ENCODE assay signal across 33 cellular contexts in the genomic region with DNA sequence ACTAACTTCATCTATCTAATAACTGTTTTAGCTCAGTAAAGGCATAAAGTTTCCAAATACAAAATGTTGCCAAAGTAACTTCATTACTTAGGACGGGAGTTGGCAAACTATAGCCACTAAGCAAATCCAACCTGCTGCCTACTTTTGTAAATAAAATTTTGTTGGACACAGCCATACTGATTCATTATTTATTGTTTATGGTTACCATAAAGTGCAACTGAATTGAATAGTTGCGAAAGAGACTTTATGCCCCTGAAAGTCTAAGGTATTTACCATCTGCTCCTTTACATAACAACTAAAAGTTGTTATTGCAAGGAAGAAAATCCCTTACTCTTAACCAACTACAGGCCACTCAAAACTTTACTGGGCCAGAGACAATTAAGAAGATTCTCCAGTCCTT.
DNase-seq lines count a peak whose midpoint lies in the region; ATAC-seq and TF ChIP-seq lines count a peak whose summit lies in the region.
"Had no signal": no experiment of that assay in that cellular context is flagged by ENCODE, and none has a peak within 500 bp of the region (broad histone marks: within the 10 kb centered on the region; RNA-seq: fewer than 3 reads in every experiment).

No MANE protein-coding gene starts in this region.

- peaks cover 11% of the 10 kb centered on the region for H3K4me1 ChIP-seq in mammary epithelial cell (ENCODE audit: insufficient read depth, low read length)
- peaks cover 4% of the 10 kb centered on the region for H3K4me1 ChIP-seq in stomach smooth muscle (ENCODE audit: control insufficient read depth, insufficient read depth, low read length)
- H3K4me1 ChIP-seq: Caco-2, HAP-1, heart left ventricle had no signal

- H3K36me3 ChIP-seq in mammary epithelial cell (ENCODE audit: insufficient read depth, low read length) (no peaks in the 10 kb centered on the region), stomach smooth muscle (ENCODE audit: control insufficient read depth in 2 of 2, insufficient read depth in 2 of 2, low read length in 2 of 2) (no peaks in the 10 kb centered on the region)
- H3K36me3 ChIP-seq: brain microvascular endothelial cell, HAP-1, heart left ventricle, uterus had no signal

- H3K4me2 ChIP-seq in mammary epithelial cell (ENCODE audit: insufficient read depth, low read depth, low read length) = no peak overlapping the region

- no TSS peak for BruUV-seq in mammary epithelial cell (replicated peaks; lab: Mats Ljungman, UMichigan)

- intact Hi-C loops in mammary epithelial cell (cut with micrococcal nuclease) = no loop called here

- CTCF ChIA-PET in mammary epithelial cell (lab: Charles Lee; ENCODE audit: low non-redundant PET) = no interaction called here

- no peak overlapping the region for H3K9ac ChIP-seq in mammary epithelial cell (ENCODE audit: insufficient read depth, low read length)
- no peak overlapping the region for H3K9ac ChIP-seq in stomach smooth muscle (ENCODE audit: low read length in 2 of 2)

- TF ChIP-seq CTCF in mammary epithelial cell (conservative IDR thresholded peaks at IDR 0.05 in 1 of 2, IDR thresholded peaks at IDR 0.05 in 1 of 2; ENCODE audit: extremely low read depth in 1 of 2, insufficient read depth in 1 of 2, low read depth in 1 of 2, low read length in 2 of 2) = no peak
- TF ChIP-seq CTCF in fibroblast of pulmonary artery (IDR thresholded peaks at IDR 0.05; ENCODE audit: low read length, missing control alignments) = no peak

- WGBS in mammary epithelial cell (ENCODE audit: low coverage, missing lambda C conversion rate) = 96% methylated on average over 2 of the region's 2 CpGs

- dilution Hi-C loops in mammary epithelial cell (cut with HindIII; ENCODE audit: low sequenced_read_pairs) = no loop called here

- H3K4me3 ChIP-seq in mammary epithelial cell (replicated peaks in 1 of 3; ENCODE audit: insufficient read depth in 1 of 3, low read depth in 2 of 3, low read length in 3 of 3) (no peak overlapping the region), fibroblast of pulmonary artery (replicated peaks; ENCODE audit: low read depth, low read length) (no peak overlapping the region), stomach smooth muscle (ENCODE audit: low read length in 2 of 2) (no peak overlapping the region)
- H3K4me3 ChIP-seq: HAP-1, heart left ventricle, skin epidermis, uterus had no signal

- no peak overlapping the region for H2AFZ ChIP-seq in mammary epithelial cell (ENCODE audit: low read depth, low read length)

- H3K27ac ChIP-seq in mammary epithelial cell (ENCODE audit: insufficient read depth, low read depth, low read length) (no peak overlapping the region), stomach smooth muscle (ENCODE audit: low read length) (peak overlapping the region; percentile 25)
- H3K27ac ChIP-seq: brain microvascular endothelial cell, C4-2B, epithelial cell of prostate, heart left ventricle, skin epidermis, uterus had no signal

- no peaks in the 10 kb centered on the region for H3K27me3 ChIP-seq in mammary epithelial cell (ENCODE audit: insufficient read depth, low read length)
- H3K27me3 ChIP-seq in stomach smooth muscle (ENCODE audit: control insufficient read depth in 1 of 2, insufficient read depth in 2 of 2, low read length in 2 of 2) = no peaks in the 10 kb centered on the region
- H3K27me3 ChIP-seq: brain microvascular endothelial cell, heart left ventricle, uterus had no signal

- H3K79me2 ChIP-seq in mammary epithelial cell (ENCODE audit: insufficient read depth, low read length) = no peaks in the 10 kb centered on the region

- H3K9me3 ChIP-seq in mammary epithelial cell (replicated peaks; ENCODE audit: insufficient read depth, low read length) (no peaks in the 10 kb centered on the region), stomach smooth muscle (ENCODE audit: control insufficient read depth in 2 of 2, low read length in 2 of 2) (no peaks in the 10 kb centered on the region)
- H3K9me3 ChIP-seq: HAP-1, uterus had no signal

- ATAC-seq in stimulated activated naive CD8-positive, alpha-beta T cell treated with anti-CD3 and anti-CD28 coated beads, Interleukin-15, Interleukin-2, amounts not matched to agents 100 U/mL and 50 U/mL, for 24 hours = no peak
- ATAC-seq: activated CD4-positive, alpha-beta T cell treated with anti-CD3 and anti-CD28 coated beads for 36 hours; heart left ventricle; naive thymus-derived CD8-positive, alpha-beta T cell; stimulated activated naive CD8-positive, alpha-beta T cell treated with anti-CD3 and anti-CD28 coated beads, Interleukin-15, amount 100 ng/mL, for 72 hours had no signal

- DNase-seq in HCEC 1CT (peak; percentile 35), mammary epithelial cell (peak; percentile 26), fibroblast of pulmonary artery (ENCODE audit: low read depth) (peak; percentile 69), AG08395 (ENCODE audit: low spot score) (no peak)
- no peak for DNase-seq in stimulated activated CD4-positive, alpha-beta T cell treated with anti-CD3 and anti-CD28 coated beads, Interleukin-4, amount 100 ng/mL, for 1 hour
- no peak for DNase-seq in stimulated activated naive CD8-positive, alpha-beta T cell treated with anti-CD3 and anti-CD28 coated beads, Interleukin-15, Interleukin-2, amounts not matched to agents 100 U/mL and 50 U/mL, for 24 hours
- DNase-seq: activated CD4-positive, alpha-beta T cell treated with anti-CD3 and anti-CD28 coated beads for 36 hours; activated naive CD4-positive, alpha-beta T cell treated with anti-CD3 and anti-CD28 coated beads, Interleukin-2, amount 50 U/mL, for 16 hours; activated T-cell treated with anti-CD3 and anti-CD28 coated beads for 4 hours; amygdala; brain microvascular endothelial cell; Caco-2; effector CD8-positive, alpha-beta T cell; foreskin melanocyte; heart left ventricle; Kasumi-1; kidney; midbrain; naive thymus-derived CD8-positive, alpha-beta T cell; NCI-H146; NCI-H2107; NCI-H345; NCI-H774; SIG-M5; stimulated activated CD4-positive, alpha-beta T cell treated with anti-CD3 and anti-CD28 coated beads, Interleukin-1b, Interleukin-23, amount 100 ng/mL, for 48 hours; stimulated activated CD8-positive, alpha-beta memory T cell treated with anti-CD3 and anti-CD28 coated beads, Interleukin-4, amount 100 ng/mL, for 48 hours; stimulated activated naive CD8-positive, alpha-beta T cell treated with anti-CD3 and anti-CD28 coated beads, Interleukin-15, amount 100 ng/mL, for 72 hours; uterus had no signal

- in situ Hi-C loops in mammary epithelial cell (cut with MboI; ENCODE audit: low sequenced_read_pairs in 2 of 2) = no loop called here

- no peaks in the 10 kb centered on the region for H4K20me1 ChIP-seq in mammary epithelial cell (ENCODE audit: insufficient read depth, low read length)

Comparison
In these comparisons a context has a peak if more than half of its experiments do, and no peak if none do; other contexts are left out.
1. DNase-seq: peak in HCEC 1CT (single experiment), mammary epithelial cell (single experiment) and fibroblast of pulmonary artery (single experiment); none in AG08395 (single experiment), stimulated activated CD4-positive, alpha-beta T cell treated with anti-CD3 and anti-CD28 coated beads, Interleukin-4, amount 100 ng/mL, for 1 hour (single experiment) and stimulated activated naive CD8-positive, alpha-beta T cell treated with anti-CD3 and anti-CD28 coated beads, Interleukin-15, Interleukin-2, amounts not matched to agents 100 U/mL and 50 U/mL, for 24 hours (single experiment).